ENCODE assay signal across 8 cellular contexts in the genomic region with DNA sequence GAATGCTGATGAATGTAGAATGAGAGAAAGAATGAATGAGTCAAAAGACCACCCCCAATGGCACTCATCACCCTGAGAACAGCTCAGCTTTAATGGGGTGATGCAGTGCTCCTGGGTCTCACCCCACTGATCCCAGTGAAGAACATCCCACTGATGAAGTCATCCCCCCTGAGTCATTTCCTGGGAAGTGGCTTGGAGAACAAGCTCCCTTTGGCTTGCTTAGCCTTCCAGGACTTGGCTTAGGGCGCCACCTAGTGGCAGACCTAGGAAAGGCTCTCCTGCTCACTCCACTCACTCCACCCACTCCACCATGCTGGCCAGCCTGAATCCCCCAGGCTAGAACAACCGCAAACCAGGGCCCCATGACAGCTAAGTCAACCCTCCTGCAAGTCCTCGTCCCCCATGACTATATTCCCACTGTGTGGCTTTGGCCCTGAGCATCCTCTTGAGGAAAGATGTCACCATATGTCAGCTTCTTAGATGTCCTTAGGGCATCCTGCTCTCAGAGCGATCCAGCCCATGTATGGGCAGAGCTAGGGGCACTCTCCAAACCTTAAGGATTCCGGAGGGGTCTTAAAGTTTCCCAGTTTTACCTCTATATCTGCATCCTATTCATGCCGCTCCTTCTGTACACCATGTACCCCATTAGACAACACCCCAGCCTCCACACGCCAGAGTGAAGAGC. TPM values are rescaled to one million over a fixed set of nuclear protein-coding genes. Genes with fewer than 3 reads are reported as not detected.
A peak's percentile ranks its signal among the peaks of the same experiment; 100 is the strongest.
DNase-seq lines count a peak whose midpoint lies in the region; ATAC-seq and TF ChIP-seq lines count a peak whose summit lies in the region.

No MANE protein-coding gene starts in this region.

- no peaks in the 10 kb centered on the region for H3K36me3 ChIP-seq in kidney epithelial cell (ENCODE audit: control insufficient read depth, insufficient read depth, low read length)

- ATAC-seq in HG02798 (IDR thresholded peaks at IDR 0.05; ENCODE audit: poor library complexity, unreplicated experiment) (peak; percentile 53), GM18858 (IDR thresholded peaks at IDR 0.05; ENCODE audit: unreplicated experiment) (no peak)

- no peaks in the 10 kb centered on the region for H3K27me3 ChIP-seq in kidney epithelial cell (ENCODE audit: control insufficient read depth, insufficient read depth, low read length)

- H3K4me3 ChIP-seq in kidney epithelial cell (ENCODE audit: low read depth, low read length) = no peak overlapping the region

- DNase-seq in D341Med (ENCODE audit: low spot score) (peak; percentile 87), NCI-H345 (lab: John Stamatoyannopoulos, UW) (peak; percentile 86), caudate nucleus (lab: John Stamatoyannopoulos, UW) (peak in 60 of 61 donors; percentile 10 to 92 (median 73)), kidney epithelial cell (ENCODE audit: low read depth) (peak; percentile 95)
- DNase-seq in activated CD4-positive, CD25-positive, alpha-beta regulatory T cell (lab: John Stamatoyannopoulos, UW) = peak; percentile 64 to 79 (median 69)
- DNase-seq in stimulated activated CD4-positive, alpha-beta T cell treated with anti-CD3 and anti-CD28 coated beads, Interleukin-1b, Interleukin-23, amount 100 ng/mL, for 48 hours = peak; percentile 87

- peak; percentile 91 for TF ChIP-seq CTCF in kidney epithelial cell (IDR thresholded peaks at IDR 0.05; ENCODE audit: insufficient read depth, low read length, poor library complexity, severe bottlenecking)

- no peak overlapping the region for H3K27ac ChIP-seq in caudate nucleus (ENCODE audit: low read depth, low read length)

RNA-seq across cellular contexts. Expression of a gene that starts 17.8 kb away (rescaled TPM):
- 1.6 TPM in 1 of 2 replicates, not detected in the other for total RNA-seq in kidney epithelial cell

RNA-seq across cellular contexts. Expression of a gene that starts 39.2 kb away (rescaled TPM):
- total RNA-seq in kidney epithelial cell = 0.25 and 0.55 TPM in 2 replicates
